Comparison of ENCODE assay signal across 13 cellular contexts in the genomic region with DNA sequence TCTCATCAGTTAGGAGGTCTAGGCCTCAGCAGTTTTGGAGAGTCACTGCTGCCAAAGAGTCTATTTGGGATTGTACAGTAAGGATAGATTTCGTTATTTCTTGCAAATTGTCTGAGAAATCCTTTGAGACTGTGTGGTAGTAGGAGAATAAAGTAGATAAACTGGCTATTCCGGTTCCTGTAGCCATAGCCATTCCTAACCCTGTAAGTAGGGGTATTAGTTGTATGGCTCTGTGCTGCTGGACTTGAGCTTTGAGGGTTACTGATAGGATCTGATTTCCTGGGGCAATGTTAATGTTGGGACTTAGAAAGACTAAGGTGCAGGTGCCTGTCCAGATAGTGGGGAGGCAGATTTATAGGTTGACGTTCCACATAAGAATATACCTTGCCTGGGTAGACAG. TPM values are rescaled to one million over a fixed set of nuclear protein-coding genes. Genes with fewer than 3 reads are reported as not detected.
DNase-seq lines count a peak whose midpoint lies in the region; ATAC-seq and TF ChIP-seq lines count a peak whose summit lies in the region.
"Had no signal": no experiment of that assay in that cellular context is flagged by ENCODE, and none has a peak within 500 bp of the region (broad histone marks: within the 10 kb centered on the region; RNA-seq: fewer than 3 reads in every experiment).

No MANE protein-coding gene starts in this region.

- no peaks in the 10 kb centered on the region for H3K4me1 Mint-ChIP-seq in glutamatergic neuron (ENCODE audit: low read depth, unreplicated experiment)
- H3K4me1 Mint-ChIP-seq: CD14-positive monocyte had no signal

- H3K36me3 Mint-ChIP-seq in glutamatergic neuron (ENCODE audit: unreplicated experiment): no peaks in the 10 kb centered on the region
- H3K36me3 Mint-ChIP-seq: CD14-positive monocyte; CD8-positive, alpha-beta T cell had no signal

- H3K9me3 Mint-ChIP-seq in glutamatergic neuron (ENCODE audit: unreplicated experiment): no peaks in the 10 kb centered on the region
- H3K9me3 Mint-ChIP-seq: CD8-positive, alpha-beta T cell; HFFc6 had no signal

- H3K4me3 Mint-ChIP-seq in glutamatergic neuron (ENCODE audit: unreplicated experiment): no peak overlapping the region
- H3K4me3 Mint-ChIP-seq: CD14-positive monocyte; CD8-positive, alpha-beta T cell; HFFc6 had no signal

- DNase-seq in SIG-M5 treated with dmso at 0.1 percent for 504 hours (lab: John Stamatoyannopoulos, UW; ENCODE audit: unreplicated experiment): peak; percentile 26
- DNase-seq in SIG-M5 (lab: John Stamatoyannopoulos, UW): no peak
- DNase-seq in NCI-H748 (lab: John Stamatoyannopoulos, UW; ENCODE audit: unreplicated experiment): peak; percentile 29
- DNase-seq in epithelial cell of esophagus (ENCODE audit: low read depth): peak; percentile 26
- no peak for DNase-seq in glutamatergic neuron
- no peak for DNase-seq in KBM-7
- DNase-seq: CD8-positive, alpha-beta T cell; COR-L47; DMS153; HCEC 1CT; HFFc6 had no signal

- no peak for TF ChIP-seq CTCF in epithelial cell of esophagus (IDR thresholded peaks at IDR 0.05; ENCODE audit: insufficient read depth, low read depth, low read length, missing control alignments)
- TF ChIP-seq CTCF in glutamatergic neuron (IDR thresholded peaks at IDR 0.05; ENCODE audit: partially characterized antibody, unreplicated experiment): no peak

- H3K4me3 ChIP-seq in epithelial cell of esophagus (ENCODE audit: low read length): no peak overlapping the region

- no peak for ATAC-seq in GM18861 (IDR thresholded peaks at IDR 0.05; ENCODE audit: unreplicated experiment)
- ATAC-seq: CD8-positive, alpha-beta T cell had no signal

- H3K27ac Mint-ChIP-seq in glutamatergic neuron (ENCODE audit: unreplicated experiment): no peak overlapping the region
- H3K27ac Mint-ChIP-seq: CD14-positive monocyte; CD8-positive, alpha-beta T cell; HFFc6 had no signal

- no peaks in the 10 kb centered on the region for H3K27me3 Mint-ChIP-seq in glutamatergic neuron (ENCODE audit: unreplicated experiment)

- in situ Hi-C loops in KBM-7 (cut with MboI; ENCODE audit: low pct_unique_long_range_greater_than_20kb, low sequenced_read_pairs): no loop called here

RNA-seq across cellular contexts. Expression of gene ZNF138, which starts 36.1 kb away (rescaled TPM):
- 31.7 TPM for total RNA-seq in glutamatergic neuron (ENCODE audit: unreplicated experiment)

Comparison
In these comparisons a context has a peak if more than half of its experiments do, and no peak if none do; other contexts are left out.
1. DNase-seq: peak in SIG-M5 treated with dmso at 0.1 percent for 504 hours (single experiment), NCI-H748 (single experiment) and epithelial cell of esophagus (single experiment); none in SIG-M5 (single experiment), glutamatergic neuron (single experiment) and KBM-7 (single experiment).